Comparison of ENCODE assay signal across 2 cellular contexts in the genomic region with DNA sequence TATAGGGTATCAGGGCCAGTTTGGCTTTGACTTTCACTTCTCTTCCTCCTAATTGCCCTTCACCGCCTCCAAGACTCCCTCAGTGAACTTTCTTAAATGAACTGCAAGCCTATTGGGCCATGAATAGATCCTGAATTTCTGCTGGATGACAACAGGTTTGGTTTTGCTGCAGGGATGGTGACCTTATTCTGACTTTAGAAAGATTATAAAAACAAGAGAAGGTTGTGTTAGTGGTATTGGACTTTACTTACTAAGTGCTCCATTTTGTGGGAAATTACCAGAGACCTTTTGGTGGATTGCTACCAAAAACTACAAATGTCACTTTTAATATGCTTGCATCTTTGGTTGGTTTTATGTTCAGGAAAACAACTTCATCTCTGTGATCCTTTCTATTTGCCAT.
TF ChIP-seq lines count a peak whose summit lies in the region.

No MANE protein-coding gene starts in this region.

TF ChIP-seq in A549, 52 proteins besides CTCF, POLR2A, EP300 and RAD21:
- no peak for TF ChIP-seq NR3C1 (IDR thresholded peaks at IDR 0.05)
- no peak for TF ChIP-seq TP53 (CRISPR knock-in tag; IDR thresholded peaks at IDR 0.05)
- TF ChIP-seq, protein P1, sequence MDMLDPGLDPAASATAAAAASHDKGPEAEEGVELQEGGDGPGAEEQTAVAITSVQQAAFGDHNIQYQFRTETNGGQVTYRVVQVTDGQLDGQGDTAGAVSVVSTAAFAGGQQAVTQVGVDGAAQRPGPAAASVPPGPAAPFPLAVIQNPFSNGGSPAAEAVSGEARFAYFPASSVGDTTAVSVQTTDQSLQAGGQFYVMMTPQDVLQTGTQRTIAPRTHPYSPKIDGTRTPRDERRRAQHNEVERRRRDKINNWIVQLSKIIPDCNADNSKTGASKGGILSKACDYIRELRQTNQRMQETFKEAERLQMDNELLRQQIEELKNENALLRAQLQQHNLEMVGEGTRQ (IDR thresholded peaks at IDR 0.05), result no peak
- TF ChIP-seq EHF (CRISPR knock-in tag; IDR thresholded peaks at IDR 0.05), result no peak
- TF ChIP-seq RFX5 (IDR thresholded peaks at IDR 0.05), result no peak
- TF ChIP-seq, protein P2, sequence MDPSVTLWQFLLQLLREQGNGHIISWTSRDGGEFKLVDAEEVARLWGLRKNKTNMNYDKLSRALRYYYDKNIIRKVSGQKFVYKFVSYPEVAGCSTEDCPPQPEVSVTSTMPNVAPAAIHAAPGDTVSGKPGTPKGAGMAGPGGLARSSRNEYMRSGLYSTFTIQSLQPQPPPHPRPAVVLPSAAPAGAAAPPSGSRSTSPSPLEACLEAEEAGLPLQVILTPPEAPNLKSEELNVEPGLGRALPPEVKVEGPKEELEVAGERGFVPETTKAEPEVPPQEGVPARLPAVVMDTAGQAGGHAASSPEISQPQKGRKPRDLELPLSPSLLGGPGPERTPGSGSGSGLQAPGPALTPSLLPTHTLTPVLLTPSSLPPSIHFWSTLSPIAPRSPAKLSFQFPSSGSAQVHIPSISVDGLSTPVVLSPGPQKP (IDR thresholded peaks at IDR 0.05; ENCODE audit: low read depth, low read length), result no peak
- no peak for TF ChIP-seq RCOR1 (IDR thresholded peaks at IDR 0.05; ENCODE audit: low read depth, low read length)
- no peak for TF ChIP-seq MAFK (IDR thresholded peaks at IDR 0.05; ENCODE audit: partially characterized antibody)
- TF ChIP-seq BHLHE40 (IDR thresholded peaks at IDR 0.05; ENCODE audit: low read depth, low read length), result no peak
- no peak for TF ChIP-seq CBX8 (IDR thresholded peaks at IDR 0.05)
- no peak for TF ChIP-seq GATA3 (IDR thresholded peaks at IDR 0.05; ENCODE audit: borderline replicate concordance)
- TF ChIP-seq FOSB (CRISPR knock-in tag; IDR thresholded peaks at IDR 0.05), result no peak
- no peak for TF ChIP-seq KDM5A (IDR thresholded peaks at IDR 0.05)
- TF ChIP-seq CHD4 (IDR thresholded peaks at IDR 0.05; ENCODE audit: borderline replicate concordance), result no peak
- TF ChIP-seq, protein P3, sequence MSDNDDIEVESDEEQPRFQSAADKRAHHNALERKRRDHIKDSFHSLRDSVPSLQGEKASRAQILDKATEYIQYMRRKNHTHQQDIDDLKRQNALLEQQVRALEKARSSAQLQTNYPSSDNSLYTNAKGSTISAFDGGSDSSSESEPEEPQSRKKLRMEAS (IDR thresholded peaks at IDR 0.05), result no peak
- no peak for TF ChIP-seq ZSCAN20 (CRISPR knock-in tag; IDR thresholded peaks at IDR 0.05)
- TF ChIP-seq, protein P4, sequence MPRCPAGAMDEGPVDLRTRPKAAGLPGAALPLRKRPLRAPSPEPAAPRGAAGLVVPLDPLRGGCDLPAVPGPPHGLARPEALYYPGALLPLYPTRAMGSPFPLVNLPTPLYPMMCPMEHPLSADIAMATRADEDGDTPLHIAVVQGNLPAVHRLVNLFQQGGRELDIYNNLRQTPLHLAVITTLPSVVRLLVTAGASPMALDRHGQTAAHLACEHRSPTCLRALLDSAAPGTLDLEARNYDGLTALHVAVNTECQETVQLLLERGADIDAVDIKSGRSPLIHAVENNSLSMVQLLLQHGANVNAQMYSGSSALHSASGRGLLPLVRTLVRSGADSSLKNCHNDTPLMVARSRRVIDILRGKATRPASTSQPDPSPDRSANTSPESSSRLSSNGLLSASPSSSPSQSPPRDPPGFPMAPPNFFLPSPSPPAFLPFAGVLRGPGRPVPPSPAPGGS (IDR thresholded peaks at IDR 0.05), result no peak
- no peak for TF ChIP-seq HOXB13 (CRISPR knock-in tag; IDR thresholded peaks at IDR 0.05; ENCODE audit: low read depth)

TF ChIP-seq in IMR-90, 13 proteins besides CTCF, POLR2A, EP300 and RAD21:
- TF ChIP-seq RFX5 (IDR thresholded peaks at IDR 0.05; ENCODE audit: low read depth, low read length) (no peak), FOS (IDR thresholded peaks at IDR 0.05; ENCODE audit: low read depth, low read length) (no peak), NFE2L2 (IDR thresholded peaks at IDR 0.05; ENCODE audit: low read depth, low read length) (no peak), BHLHE40 (IDR thresholded peaks at IDR 0.05; ENCODE audit: low read depth, low read length) (no peak), SMC3 (IDR thresholded peaks at IDR 0.05; ENCODE audit: low read depth, low read length) (no peak), CEBPB (IDR thresholded peaks at IDR 0.05; ENCODE audit: low read depth, low read length) (no peak), CHD1 (IDR thresholded peaks at IDR 0.05; ENCODE audit: low read depth, low read length) (no peak), MAZ (IDR thresholded peaks at IDR 0.05; ENCODE audit: borderline replicate concordance, low read depth, low read length) (no peak)
- TF ChIP-seq, protein P2 (IDR thresholded peaks at IDR 0.05; ENCODE audit: borderline replicate concordance, low read depth, low read length), result no peak
- TF ChIP-seq, protein P1 (IDR thresholded peaks at IDR 0.05; ENCODE audit: low read depth, low read length), result no peak
